ENCODE assay signal across 8 cellular contexts in the genomic region with DNA sequence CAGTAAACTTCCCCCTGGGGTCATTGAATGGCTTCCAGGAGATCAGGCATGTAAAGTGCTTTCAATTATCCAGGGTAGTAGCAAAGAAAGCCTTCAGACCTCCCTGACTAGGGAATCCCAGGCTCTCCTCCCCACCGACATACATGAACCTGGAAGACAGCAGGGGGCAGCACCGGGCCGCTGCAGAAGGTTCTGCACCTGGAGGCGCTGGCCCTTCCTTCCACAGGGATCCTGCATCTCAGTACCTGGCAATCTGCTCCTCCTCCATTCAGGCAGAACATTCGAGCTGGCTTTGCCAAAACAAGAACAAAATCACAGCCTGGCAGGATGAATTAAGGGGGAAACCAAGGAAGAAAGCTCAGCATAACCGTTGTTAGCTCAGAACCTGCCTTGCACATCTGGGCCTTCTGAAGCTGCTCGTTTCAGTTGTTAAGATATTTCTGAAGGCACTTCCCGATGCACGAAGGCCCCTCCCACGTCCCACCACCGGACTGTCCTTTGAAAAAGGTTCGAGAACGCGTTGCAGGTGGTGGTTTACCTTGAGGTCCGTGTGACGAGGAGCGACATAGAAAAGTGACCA.
DNase-seq lines count a peak whose midpoint lies in the region; ATAC-seq and TF ChIP-seq lines count a peak whose summit lies in the region.

No MANE protein-coding gene starts in this region.

- H3K27me3 ChIP-seq in mesendoderm (ENCODE audit: insufficient read depth, low read length, poor library complexity): no peaks in the 10 kb centered on the region
- no peaks in the 10 kb centered on the region for H3K27me3 ChIP-seq in gastroesophageal sphincter

- no peaks in the 10 kb centered on the region for H3K9me3 Mint-ChIP-seq in activated CD4-positive, alpha-beta T cell treated with anti-CD3 and anti-CD28 coated beads for 36 hours (ENCODE audit: low read depth)

- POLR2A ChIA-PET in activated CD4-positive, alpha-beta T cell treated with anti-CD3 and anti-CD28 coated beads for 36 hours (lab: Charles Lee): no interaction called here

- CTCF ChIA-PET in activated CD4-positive, alpha-beta T cell treated with anti-CD3 and anti-CD28 coated beads for 36 hours (lab: Charles Lee): interaction anchor here (0.6 to 1.6 kb wide), 7 partner anchors 8 to 621 kb away, joined by 3 to 4 read pairs (median 3); no protein-coding TSS in a partner anchor

- H3K56ac ChIP-seq in mesendoderm (ENCODE audit: low read length): no peak overlapping the region

- H3K27ac Mint-ChIP-seq in activated CD4-positive, alpha-beta T cell treated with anti-CD3 and anti-CD28 coated beads for 36 hours: no peak overlapping the region
- no peak overlapping the region for H3K27ac Mint-ChIP-seq in T-helper 17 cell

- TF ChIP-seq CTCF in gastroesophageal sphincter (IDR thresholded peaks at IDR 0.05): peak in 2 of 4 experiments; percentile 4 to 42

- no peaks in the 10 kb centered on the region for H3K79me1 ChIP-seq in mesendoderm (ENCODE audit: low read length)

- peak; percentile 36 for ATAC-seq in activated CD4-positive, alpha-beta T cell treated with anti-CD3 and anti-CD28 coated beads for 36 hours
- ATAC-seq in T-helper 17 cell: no peak
- no peak for ATAC-seq in gastroesophageal sphincter

- H3K9ac ChIP-seq in mesendoderm (ENCODE audit: low read length): no peak overlapping the region

- no peaks in the 10 kb centered on the region for H3K9me3 ChIP-seq in T-helper 17 cell (ENCODE audit: control insufficient read depth, low read length, poor library complexity, severe bottlenecking)
- H3K9me3 ChIP-seq in gastroesophageal sphincter: no peaks in the 10 kb centered on the region

- no peaks in the 10 kb centered on the region for H3K36me3 Mint-ChIP-seq in activated CD4-positive, alpha-beta T cell treated with anti-CD3 and anti-CD28 coated beads for 36 hours (ENCODE audit: low read depth)
- no peaks in the 10 kb centered on the region for H3K36me3 Mint-ChIP-seq in T-helper 17 cell (ENCODE audit: low read depth)

- no peak for TF ChIP-seq EP300 in gastroesophageal sphincter (IDR thresholded peaks at IDR 0.05)

- H3K4me3 Mint-ChIP-seq in activated CD4-positive, alpha-beta T cell treated with anti-CD3 and anti-CD28 coated beads for 36 hours: no peak overlapping the region
- H3K4me3 Mint-ChIP-seq in T-helper 17 cell: no peak overlapping the region

- H3K27ac ChIP-seq in caudate nucleus (ENCODE audit: low read depth, low read length): no peak overlapping the region
- H3K27ac ChIP-seq in mesendoderm (ENCODE audit: low read depth, low read length): no peak overlapping the region
- H3K27ac ChIP-seq in gastroesophageal sphincter: no peak overlapping the region

- H3K4me2 ChIP-seq in mesendoderm (ENCODE audit: low read length): no peak overlapping the region

- H3K4me1 ChIP-seq in mesendoderm (ENCODE audit: control insufficient read depth, low read depth, low read length) (no peaks in the 10 kb centered on the region), gastroesophageal sphincter (peaks cover 0 to 5% (median 0%) of the 10 kb centered on the region in 3 donors)

- no peak overlapping the region for H3K18ac ChIP-seq in mesendoderm (ENCODE audit: low read length)

- intact Hi-C loops in activated CD4-positive, alpha-beta T cell treated with anti-CD3 and anti-CD28 coated beads for 36 hours (cut with DNase I, micrococcal nuclease): loop anchor here in 1 of 2 experiments (10.0 kb wide), 1 partner anchor 434 kb away; no protein-coding TSS in a partner anchor

- H2BK5ac ChIP-seq in mesendoderm (ENCODE audit: low read length): no peak overlapping the region

- DNase-seq in activated CD4-positive, alpha-beta T cell treated with anti-CD3 and anti-CD28 coated beads for 36 hours: peak; percentile 55
- no peak for DNase-seq in activated CD4-positive, alpha-beta T cell treated with anti-CD3 and anti-CD28 coated beads for 1 hour
- DNase-seq in NCI-H2107 treated with DMSO at 0.1 percent for 48 hours (lab: John Stamatoyannopoulos, UW; ENCODE audit: unreplicated experiment): peak; percentile 43
- DNase-seq in caudate nucleus (lab: John Stamatoyannopoulos, UW): peak in 36 of 61 donors; percentile 4 to 79 (median 28)
- DNase-seq in mesendoderm: peak; percentile 86
- DNase-seq in T-helper 17 cell: no peak
- DNase-seq in A172 (ENCODE audit: low spot score): no peak

- H3K36me3 ChIP-seq in mesendoderm (ENCODE audit: control insufficient read depth, insufficient read depth, low read length) (no peaks in the 10 kb centered on the region), gastroesophageal sphincter (peaks cover 0 to 15% of the 10 kb centered on the region in 2 donors)

- no peaks in the 10 kb centered on the region for H3K79me2 ChIP-seq in mesendoderm (ENCODE audit: control insufficient read depth, insufficient read depth, low read length)

- no peak overlapping the region for H3K23ac ChIP-seq in mesendoderm (ENCODE audit: low read length)

- H4K5ac ChIP-seq in mesendoderm (ENCODE audit: low read length): no peak overlapping the region

- no peak overlapping the region for H2BK120ac ChIP-seq in mesendoderm (ENCODE audit: low read depth, low read length)

- no peak for TF ChIP-seq POLR2A in gastroesophageal sphincter (IDR thresholded peaks at IDR 0.05)

- no peak overlapping the region for H3K4ac ChIP-seq in mesendoderm (ENCODE audit: low read depth, low read length)

- no peak overlapping the region for H3K4me3 ChIP-seq in mesendoderm (ENCODE audit: low read length)
- no peak overlapping the region for H3K4me3 ChIP-seq in gastroesophageal sphincter

- H3K4me1 Mint-ChIP-seq in activated CD4-positive, alpha-beta T cell treated with anti-CD3 and anti-CD28 coated beads for 36 hours: peaks cover 17% of the 10 kb centered on the region
- H3K4me1 Mint-ChIP-seq in T-helper 17 cell: peaks cover 30% of the 10 kb centered on the region

- no peak overlapping the region for H2BK15ac ChIP-seq in mesendoderm (replicated peaks; ENCODE audit: low read depth)

- WGBS in mesendoderm (ENCODE audit: extremely low coverage, insufficient coverage, low lambda C conversion rate): no CpG with 5 or more reads among the region's 17 CpGs
- 75 to 96% methylated on average over 8 to 9 of the region's 17 CpGs for WGBS in gastroesophageal sphincter (ENCODE audit: low coverage in 1 of 2), 2 donors

- no peak overlapping the region for H2AK5ac ChIP-seq in mesendoderm (ENCODE audit: low read length)

- no peak overlapping the region for H4K8ac ChIP-seq in mesendoderm (ENCODE audit: low read depth, low read length)

- no peaks in the 10 kb centered on the region for H3K27me3 Mint-ChIP-seq in activated CD4-positive, alpha-beta T cell treated with anti-CD3 and anti-CD28 coated beads for 36 hours
- H3K27me3 Mint-ChIP-seq in T-helper 17 cell: no peaks in the 10 kb centered on the region

Comparison
In these comparisons a context has a peak if more than half of its experiments do, and no peak if none do; other contexts are left out.
1. DNase-seq: peak in activated CD4-positive, alpha-beta T cell treated with anti-CD3 and anti-CD28 coated beads for 36 hours (single experiment), NCI-H2107 treated with DMSO at 0.1 percent for 48 hours (single experiment), caudate nucleus (36 of 61) and mesendoderm (single experiment); none in activated CD4-positive, alpha-beta T cell treated with anti-CD3 and anti-CD28 coated beads for 1 hour (single experiment), T-helper 17 cell (0 of 3) and A172 (single experiment).